In the genomic region with DNA sequence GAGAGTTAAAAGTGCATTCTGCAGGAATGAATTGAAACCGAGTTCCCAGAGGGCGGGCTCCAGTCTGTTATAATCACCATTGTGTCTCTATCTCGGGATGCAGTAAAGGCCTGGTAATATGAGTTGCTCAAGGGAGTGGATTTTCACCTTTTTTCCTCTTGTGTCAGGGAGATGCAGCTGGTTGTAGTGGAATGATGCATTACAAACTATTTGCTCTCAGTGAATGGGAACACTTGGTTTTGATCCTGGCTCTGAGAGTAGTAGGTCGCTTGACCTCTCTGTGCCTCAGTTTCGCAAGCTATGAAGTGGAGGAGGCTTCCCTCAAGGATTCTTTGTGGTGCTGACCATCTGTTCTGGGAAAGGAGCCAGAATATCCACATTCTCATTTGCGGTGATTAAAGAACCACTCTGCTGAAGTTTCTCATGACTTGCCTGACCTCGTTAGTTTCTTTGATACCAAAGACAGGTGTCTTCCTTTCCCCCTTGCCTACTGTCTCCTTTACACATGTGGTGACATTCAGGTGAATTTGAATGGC, we compare ENCODE assay signal across 11 cellular contexts.
A peak's percentile ranks its signal among the peaks of the same experiment; 100 is the strongest.
DNase-seq lines count a peak whose midpoint lies in the region; ATAC-seq and TF ChIP-seq lines count a peak whose summit lies in the region.
"Had no signal": no experiment of that assay in that cellular context is flagged by ENCODE, and none has a peak within 500 bp of the region (broad histone marks: within the 10 kb centered on the region; RNA-seq: fewer than 3 reads in every experiment).

No MANE protein-coding gene starts in this region.

- H3K36me3 ChIP-seq in thymus (ENCODE audit: control insufficient read depth, insufficient read depth) (no peaks in the 10 kb centered on the region), transverse colon (no peaks in the 10 kb centered on the region)

- H3K27ac ChIP-seq in thymus (ENCODE audit: low read depth) (peak overlapping the region; percentile 74), transverse colon (peak overlapping the region in 1 of 4 donors; percentile 1)
- H3K27ac ChIP-seq: C4-2B, HL-60 had no signal

- TF ChIP-seq EP300 in transverse colon (IDR thresholded peaks at IDR 0.05; ENCODE audit: low read depth) = no peak

- no peaks in the 10 kb centered on the region for H3K27me3 ChIP-seq in thymus (ENCODE audit: control insufficient read depth, insufficient read depth)
- H3K27me3 ChIP-seq in transverse colon = no peaks in the 10 kb centered on the region

- no peak for ATAC-seq in activated CD4-positive, CD25-positive, alpha-beta regulatory T cell treated with anti-CD3 and anti-CD28 coated beads, Interleukin-2, amount 50 U/mL, for 24 hours
- ATAC-seq in HG02763 (IDR thresholded peaks at IDR 0.05; ENCODE audit: unreplicated experiment) = no peak
- ATAC-seq in HG02571 (IDR thresholded peaks at IDR 0.05; ENCODE audit: unreplicated experiment) = no peak
- ATAC-seq: Panc1 had no signal

- in situ Hi-C loops in transverse colon (cut with MboI; ENCODE audit: low pct_ligation_motif_present in 1 of 4, low pct_unique_long_range_greater_than_20kb in 1 of 4, low sequenced_read_pairs in 3 of 4) = loop anchor here in 3 of 4 donors (10.0 to 25.0 kb wide), 3 partner anchors 170 to 732 kb away; a partner anchor contains a TSS

- DNase-seq in activated CD4-positive, CD25-positive, alpha-beta regulatory T cell treated with anti-CD3 and anti-CD28 coated beads, Interleukin-2, amount 50 U/mL, for 72 hours = peak; percentile 3
- DNase-seq in SW480 (ENCODE audit: low spot score) = peak; percentile 37
- peak; percentile 80 for DNase-seq in foreskin melanocyte
- no peak for DNase-seq in transverse colon

- intact Hi-C loops in transverse colon (cut with DNase I; ENCODE audit: low total_unique reads) = loop anchor here (10.0 kb wide), 1 partner anchor 132 kb away; no protein-coding TSS in a partner anchor

- TF ChIP-seq POLR2A in transverse colon (IDR thresholded peaks at IDR 0.05) = no peak

- H3K9me3 ChIP-seq in thymus (ENCODE audit: control insufficient read depth) = no peaks in the 10 kb centered on the region
- H3K9me3 ChIP-seq in transverse colon = no peaks in the 10 kb centered on the region

- H3K4me3 ChIP-seq in thymus (ENCODE audit: low read length) (no peak overlapping the region), transverse colon (no peak overlapping the region)

- 65% methylated on average over 7 of the region's 7 CpGs for WGBS in thymus
- WGBS in transverse colon (ENCODE audit: low coverage in 1 of 2), 2 donors = 39 to 59% methylated on average over 5 to 7 of the region's 7 CpGs

- TF ChIP-seq CTCF in transverse colon (IDR thresholded peaks at IDR 0.05) = no peak

- peaks cover 79% of the 10 kb centered on the region for H3K4me1 ChIP-seq in thymus (ENCODE audit: control insufficient read depth, insufficient read depth, low read length)
- H3K4me1 ChIP-seq in transverse colon = peaks cover 7 to 52% (median 21%) of the 10 kb centered on the region in 4 donors
